ENCODE assay signal across 1 cellular context in the genomic region with DNA sequence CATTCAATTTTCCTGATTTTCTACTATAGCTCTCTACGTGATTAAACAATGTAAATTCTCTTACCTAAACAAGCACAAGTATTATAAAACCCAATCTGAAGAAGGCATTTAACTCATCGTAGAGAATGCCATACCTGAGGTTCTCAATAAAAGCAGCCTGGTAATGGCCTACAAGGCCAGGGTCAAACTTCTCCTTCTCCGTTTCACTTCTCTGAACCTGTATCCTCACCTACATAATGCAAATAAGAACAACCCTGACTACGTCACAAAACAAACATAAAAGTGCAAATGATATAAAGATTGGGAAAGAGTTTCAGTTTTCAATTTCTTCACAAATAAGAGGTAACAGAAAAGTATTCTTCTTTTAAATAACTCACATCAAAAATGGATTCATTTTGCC.
TF ChIP-seq lines count a peak whose summit lies in the region.

No MANE protein-coding gene starts in this region.

TF ChIP-seq in HepG2, 621 proteins besides CTCF, POLR2A, EP300 and RAD21:
- TF ChIP-seq, protein P1, sequence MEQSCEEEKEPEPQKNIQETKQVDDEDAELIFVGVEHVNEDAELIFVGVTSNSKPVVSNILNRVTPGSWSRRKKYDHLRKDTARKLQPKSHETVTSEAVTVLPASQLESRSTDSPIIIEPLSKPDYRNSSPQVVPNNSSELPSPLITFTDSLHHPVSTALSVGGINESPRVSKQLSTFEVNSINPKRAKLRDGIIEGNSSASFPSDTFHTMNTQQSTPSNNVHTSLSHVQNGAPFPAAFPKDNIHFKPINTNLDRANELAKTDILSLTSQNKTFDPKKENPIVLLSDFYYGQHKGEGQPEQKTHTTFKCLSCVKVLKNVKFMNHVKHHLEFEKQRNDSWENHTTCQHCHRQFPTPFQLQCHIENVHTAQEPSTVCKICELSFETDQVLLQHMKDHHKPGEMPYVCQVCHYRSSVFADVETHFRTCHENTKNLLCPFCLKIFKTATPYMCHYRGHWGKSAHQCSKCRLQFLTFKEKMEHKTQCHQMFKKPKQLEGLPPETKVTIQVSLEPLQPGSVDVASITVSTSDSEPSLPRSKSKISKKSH (CRISPR knock-in tag; IDR thresholded peaks at IDR 0.05; ENCODE audit: borderline replicate concordance): no peak
- no peak for TF ChIP-seq ZNF563 (CRISPR knock-in tag; IDR thresholded peaks at IDR 0.05)
- TF ChIP-seq, protein P2, sequence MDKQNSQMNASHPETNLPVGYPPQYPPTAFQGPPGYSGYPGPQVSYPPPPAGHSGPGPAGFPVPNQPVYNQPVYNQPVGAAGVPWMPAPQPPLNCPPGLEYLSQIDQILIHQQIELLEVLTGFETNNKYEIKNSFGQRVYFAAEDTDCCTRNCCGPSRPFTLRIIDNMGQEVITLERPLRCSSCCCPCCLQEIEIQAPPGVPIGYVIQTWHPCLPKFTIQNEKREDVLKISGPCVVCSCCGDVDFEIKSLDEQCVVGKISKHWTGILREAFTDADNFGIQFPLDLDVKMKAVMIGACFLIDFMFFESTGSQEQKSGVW (CRISPR knock-in tag; IDR thresholded peaks at IDR 0.05; ENCODE audit: borderline replicate concordance): no peak
- TF ChIP-seq ZSCAN30 (CRISPR knock-in tag; IDR thresholded peaks at IDR 0.05): no peak
- no peak for TF ChIP-seq XRCC5 (optimal IDR thresholded peaks at IDR 0.05; ENCODE audit: low read length)
- no peak for TF ChIP-seq ZNF251 (CRISPR knock-in tag; IDR thresholded peaks at IDR 0.05)
- no peak for TF ChIP-seq TCF7L2 (IDR thresholded peaks at IDR 0.05; ENCODE audit: low read depth, low read length)
- no peak for TF ChIP-seq RFX5 (IDR thresholded peaks at IDR 0.05; ENCODE audit: low read depth, low read length)
- TF ChIP-seq ZNF441 (CRISPR knock-in tag; IDR thresholded peaks at IDR 0.05; ENCODE audit: borderline replicate concordance): no peak
